10 cellular contexts compared by ENCODE assay signal in genomic region chr10:101287922-101288638, GRCh38. TPM values are rescaled to one million over a fixed set of nuclear protein-coding genes. Genes with fewer than 3 reads are reported as not detected.
DNase-seq lines count a peak whose midpoint lies in the region; FAIRE-seq and TF ChIP-seq lines count a peak whose summit lies in the region.
"Had no signal": no experiment of that assay in that cellular context is flagged by ENCODE, and none has a peak within 500 bp of the region (broad histone marks: within the 10 kb centered on the region; RNA-seq: fewer than 3 reads in every experiment).

No MANE protein-coding gene starts in this region.

- H3K9me2 ChIP-seq in neural cell (ENCODE audit: insufficient read depth, low read length): no peaks in the 10 kb centered on the region

- no peak overlapping the region for H3K9ac ChIP-seq in neural cell (ENCODE audit: low read length)

- H3K27ac Mint-ChIP-seq in activated naive CD8-positive, alpha-beta T cell treated with anti-CD3 and anti-CD28 coated beads for 36 hours: no peak overlapping the region

- peaks cover 7% of the 10 kb centered on the region for H3F3A ChIP-seq in neural cell (ENCODE audit: insufficient read depth, low read length, poor library complexity, severe bottlenecking)

- H3K4me3 ChIP-seq in GM12865 (ENCODE audit: low read depth, low read length): no peak overlapping the region
- no peak overlapping the region for H3K4me3 ChIP-seq in neural cell (ENCODE audit: low read length)
- H3K4me3 ChIP-seq in small intestine (ENCODE audit: low read depth in 1 of 2, low read length in 2 of 2): no peak overlapping the region

- TF ChIP-seq POLR2A in GM12891 (IDR thresholded peaks at IDR 0.05; ENCODE audit: low read depth, low read length): no peak

- peaks cover 66% of the 10 kb centered on the region for H3K27me3 ChIP-seq in neural cell (ENCODE audit: insufficient read depth, low read depth, low read length)
- H3K27me3 ChIP-seq in small intestine (ENCODE audit: control insufficient read depth in 2 of 2, insufficient read depth in 2 of 2, low read length in 2 of 2): peaks cover 2 to 47% of the 10 kb centered on the region in 2 donors

- H3K79me2 ChIP-seq in neural cell (replicated peaks; ENCODE audit: insufficient read depth, low read length): no peaks in the 10 kb centered on the region

- H3K36me3 ChIP-seq in neural cell (ENCODE audit: insufficient read depth, low read length) (no peaks in the 10 kb centered on the region), small intestine (ENCODE audit: control insufficient read depth in 2 of 2, insufficient read depth in 2 of 2, low read length in 2 of 2) (no peaks in the 10 kb centered on the region)

- TF ChIP-seq CTCF in GM12865 (IDR thresholded peaks at IDR 0.05; ENCODE audit: insufficient read depth, low read depth, low read length, missing control alignments) (no peak), neural cell (IDR thresholded peaks at IDR 0.05; ENCODE audit: poor library complexity, severe bottlenecking) (peak; percentile 59)

- 19 to 28% (median 23%) methylated on average over 7 of the region's 7 CpGs for WGBS in small intestine, 3 donors

- FAIRE-seq in small intestine (lab: Jason Lieb, UNC) (no peak), GM12891 (lab: Jason Lieb, UNC) (no peak)

- H4K20me1 ChIP-seq in neural cell (ENCODE audit: insufficient read depth): no peaks in the 10 kb centered on the region

- DNase-seq in GM12865 (ENCODE audit: low read depth) (peak; percentile 24), NCI-H1105 (lab: John Stamatoyannopoulos, UW) (peak; percentile 33), cerebellum (ENCODE audit: low spot score) (peak; percentile 38), small intestine (no peak), GM12891 (ENCODE audit: insufficient read length, low spot score) (no peak)
- DNase-seq in activated naive CD8-positive, alpha-beta T cell treated with anti-CD3 and anti-CD28 coated beads for 36 hours: no peak
- DNase-seq in activated CD4-positive, CD25-positive, alpha-beta regulatory T cell (lab: John Stamatoyannopoulos, UW): no peak
- DNase-seq: activated CD8-positive, alpha-beta memory T cell treated with anti-CD3 and anti-CD28 coated beads for 24 hours had no signal

- peak; percentile 67 for TF ChIP-seq RAD21 in neural cell (conservative IDR thresholded peaks at IDR 0.05)

- no peak for TF ChIP-seq EP300 in neural cell (conservative IDR thresholded peaks at IDR 0.05; ENCODE audit: poor library complexity, severe bottlenecking)

- peaks cover 83% of the 10 kb centered on the region for H3K27me3 Mint-ChIP-seq in activated naive CD8-positive, alpha-beta T cell treated with anti-CD3 and anti-CD28 coated beads for 36 hours

- H3K4me3 Mint-ChIP-seq in activated naive CD8-positive, alpha-beta T cell treated with anti-CD3 and anti-CD28 coated beads for 36 hours: no peak overlapping the region

- H3K4me2 ChIP-seq in neural cell (ENCODE audit: low read length): no peak overlapping the region

- H3K4me1 ChIP-seq in small intestine (ENCODE audit: control insufficient read depth in 2 of 2, insufficient read depth in 1 of 2, low read depth in 1 of 2, low read length in 1 of 2): peaks cover 0 to 5% of the 10 kb centered on the region in 2 donors

- H3K36me3 Mint-ChIP-seq in activated naive CD8-positive, alpha-beta T cell treated with anti-CD3 and anti-CD28 coated beads for 36 hours: no peaks in the 10 kb centered on the region

- H2AFZ ChIP-seq in neural cell (ENCODE audit: low read depth, low read length): no peak overlapping the region

- H3K4me1 Mint-ChIP-seq in activated naive CD8-positive, alpha-beta T cell treated with anti-CD3 and anti-CD28 coated beads for 36 hours: peaks cover 13% of the 10 kb centered on the region

- no peaks in the 10 kb centered on the region for H3K9me3 Mint-ChIP-seq in activated naive CD8-positive, alpha-beta T cell treated with anti-CD3 and anti-CD28 coated beads for 36 hours

- H3K9me3 ChIP-seq in neural cell (ENCODE audit: low read length): no peaks in the 10 kb centered on the region
- H3K9me3 ChIP-seq in small intestine (ENCODE audit: control insufficient read depth, low read depth): no peaks in the 10 kb centered on the region

- H3K27ac ChIP-seq in neural cell (ENCODE audit: low read length): no peak overlapping the region
- H3K27ac ChIP-seq in small intestine (ENCODE audit: low read depth in 1 of 2, low read length in 1 of 2): no peak overlapping the region

TF ChIP-seq in neural cell, 6 proteins besides CTCF, POLR2A, EP300 and RAD21:
- TF ChIP-seq TAF1 (IDR thresholded peaks at IDR 0.05; ENCODE audit: low read depth) (no peak), SMC3 (conservative IDR thresholded peaks at IDR 0.05; ENCODE audit: poor library complexity) (peak; percentile 70)

TF ChIP-seq in GM12891, 5 proteins besides CTCF, POLR2A, EP300 and RAD21:
- TF ChIP-seq POU2F2 (IDR thresholded peaks at IDR 0.05; ENCODE audit: low read depth, low read length): no peak
- no peak for TF ChIP-seq TAF1 (IDR thresholded peaks at IDR 0.05; ENCODE audit: low read depth, low read length)
- TF ChIP-seq SPI1 (IDR thresholded peaks at IDR 0.05; ENCODE audit: low read depth, low read length): no peak
- TF ChIP-seq POLR2AphosphoS5 (IDR thresholded peaks at IDR 0.05; ENCODE audit: low read depth, low read length): no peak
- TF ChIP-seq PAX5 (IDR thresholded peaks at IDR 0.05; ENCODE audit: insufficient read depth, low read length, severe bottlenecking): no peak

RNA-seq across cellular contexts. Expression of gene LBX1, which starts 58.8 kb away (rescaled TPM):
- 1.6 TPM for total RNA-seq in cerebellum
- polyA plus RNA-seq in neural cell: 0.08 TPM in 1 of 2 replicates, not detected in the other
- polyA minus RNA-seq in neural cell: not detected in 2 replicates
- not detected for polyA plus RNA-seq in small intestine
- not detected for polyA plus RNA-seq in GM12891 (2012; ENCODE audit: low read depth, missing spikeins)
- not detected for total RNA-seq in activated naive CD8-positive, alpha-beta T cell treated with anti-CD3 and anti-CD28 coated beads for 36 hours
- total RNA-seq: omental fat pad had no signal

Comparison
In these comparisons a context has a peak if more than half of its experiments do, and no peak if none do; other contexts are left out.
1. DNase-seq: peak in GM12865 (single experiment), NCI-H1105 (single experiment) and cerebellum (single experiment); none in small intestine (single experiment), GM12891 (single experiment), activated naive CD8-positive, alpha-beta T cell treated with anti-CD3 and anti-CD28 coated beads for 36 hours (single experiment) and activated CD4-positive, CD25-positive, alpha-beta regulatory T cell (0 of 4).